In genomic region chr7:135509839-135510602, GRCh38 we compare ENCODE assay signal across 1 cellular context.
TF ChIP-seq lines count a peak whose summit lies in the region.

TSS of gene CNOT4 (minus strand) at chr7:135510102. CDS start at chr7:135438331, 71,771 bp downstream.

TF ChIP-seq in HepG2, 621 proteins besides CTCF, POLR2A, EP300 and RAD21 (continued from another document and continues in another):
- TF ChIP-seq, protein P1, sequence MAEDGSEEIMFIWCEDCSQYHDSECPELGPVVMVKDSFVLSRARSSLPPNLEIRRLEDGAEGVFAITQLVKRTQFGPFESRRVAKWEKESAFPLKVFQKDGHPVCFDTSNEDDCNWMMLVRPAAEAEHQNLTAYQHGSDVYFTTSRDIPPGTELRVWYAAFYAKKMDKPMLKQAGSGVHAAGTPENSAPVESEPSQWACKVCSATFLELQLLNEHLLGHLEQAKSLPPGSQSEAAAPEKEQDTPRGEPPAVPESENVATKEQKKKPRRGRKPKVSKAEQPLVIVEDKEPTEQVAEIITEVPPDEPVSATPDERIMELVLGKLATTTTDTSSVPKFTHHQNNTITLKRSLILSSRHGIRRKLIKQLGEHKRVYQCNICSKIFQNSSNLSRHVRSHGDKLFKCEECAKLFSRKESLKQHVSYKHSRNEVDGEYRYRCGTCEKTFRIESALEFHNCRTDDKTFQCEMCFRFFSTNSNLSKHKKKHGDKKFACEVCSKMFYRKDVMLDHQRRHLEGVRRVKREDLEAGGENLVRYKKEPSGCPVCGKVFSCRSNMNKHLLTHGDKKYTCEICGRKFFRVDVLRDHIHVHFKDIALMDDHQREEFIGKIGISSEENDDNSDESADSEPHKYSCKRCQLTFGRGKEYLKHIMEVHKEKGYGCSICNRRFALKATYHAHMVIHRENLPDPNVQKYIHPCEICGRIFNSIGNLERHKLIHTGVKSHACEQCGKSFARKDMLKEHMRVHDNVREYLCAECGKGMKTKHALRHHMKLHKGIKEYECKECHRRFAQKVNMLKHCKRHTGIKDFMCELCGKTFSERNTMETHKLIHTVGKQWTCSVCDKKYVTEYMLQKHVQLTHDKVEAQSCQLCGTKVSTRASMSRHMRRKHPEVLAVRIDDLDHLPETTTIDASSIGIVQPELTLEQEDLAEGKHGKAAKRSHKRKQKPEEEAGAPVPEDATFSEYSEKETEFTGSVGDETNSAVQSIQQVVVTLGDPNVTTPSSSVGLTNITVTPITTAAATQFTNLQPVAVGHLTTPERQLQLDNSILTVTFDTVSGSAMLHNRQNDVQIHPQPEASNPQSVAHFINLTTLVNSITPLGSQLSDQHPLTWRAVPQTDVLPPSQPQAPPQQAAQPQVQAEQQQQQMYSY (CRISPR knock-in tag; IDR thresholded peaks at IDR 0.05), result no peak
- no peak for TF ChIP-seq ZNF720 (CRISPR knock-in tag; IDR thresholded peaks at IDR 0.05)
- TF ChIP-seq ZNF850 (CRISPR knock-in tag; conservative IDR thresholded peaks at IDR 0.05), result no peak
- no peak for TF ChIP-seq CEBPB (IDR thresholded peaks at IDR 0.05; ENCODE audit: borderline replicate concordance, low read depth, low read length)
- no peak for TF ChIP-seq ZNF503 (CRISPR knock-in tag; IDR thresholded peaks at IDR 0.05)
- no peak for TF ChIP-seq TFAP4 (IDR thresholded peaks at IDR 0.05; ENCODE audit: borderline replicate concordance, low read depth)
- TF ChIP-seq SNAPC2 (CRISPR knock-in tag; IDR thresholded peaks at IDR 0.05), result no peak
- TF ChIP-seq HOXA5 (CRISPR knock-in tag; IDR thresholded peaks at IDR 0.05), result 0 out of 2 replicates have a peak, but pooled peaks have one; percentile 9
- TF ChIP-seq, protein P2, sequence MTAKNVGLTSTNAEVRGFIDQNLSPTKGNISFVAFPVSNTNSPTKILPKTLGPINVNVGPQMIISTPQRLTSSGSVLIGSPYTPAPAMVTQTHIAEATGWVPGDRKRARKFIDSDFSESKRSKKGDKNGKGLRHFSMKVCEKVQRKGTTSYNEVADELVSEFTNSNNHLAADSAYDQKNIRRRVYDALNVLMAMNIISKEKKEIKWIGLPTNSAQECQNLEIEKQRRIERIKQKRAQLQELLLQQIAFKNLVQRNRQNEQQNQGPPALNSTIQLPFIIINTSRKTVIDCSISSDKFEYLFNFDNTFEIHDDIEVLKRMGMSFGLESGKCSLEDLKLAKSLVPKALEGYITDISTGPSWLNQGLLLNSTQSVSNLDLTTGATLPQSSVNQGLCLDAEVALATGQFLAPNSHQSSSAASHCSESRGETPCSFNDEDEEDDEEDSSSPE (CRISPR knock-in tag; IDR thresholded peaks at IDR 0.05), result peak; percentile 55; the same call in 1 of the 2 replicates
- TF ChIP-seq KAT2B (IDR thresholded peaks at IDR 0.05; ENCODE audit: borderline replicate concordance, low read depth, low read length), result no peak
- peak; percentile 24 for TF ChIP-seq PHF5A (CRISPR knock-in tag; IDR thresholded peaks at IDR 0.05; ENCODE audit: low read depth, unreplicated experiment)
- TF ChIP-seq NR2C2 (CRISPR knock-in tag; IDR thresholded peaks at IDR 0.05; ENCODE audit: borderline replicate concordance), result peak; percentile 93
- TF ChIP-seq, protein P3, sequence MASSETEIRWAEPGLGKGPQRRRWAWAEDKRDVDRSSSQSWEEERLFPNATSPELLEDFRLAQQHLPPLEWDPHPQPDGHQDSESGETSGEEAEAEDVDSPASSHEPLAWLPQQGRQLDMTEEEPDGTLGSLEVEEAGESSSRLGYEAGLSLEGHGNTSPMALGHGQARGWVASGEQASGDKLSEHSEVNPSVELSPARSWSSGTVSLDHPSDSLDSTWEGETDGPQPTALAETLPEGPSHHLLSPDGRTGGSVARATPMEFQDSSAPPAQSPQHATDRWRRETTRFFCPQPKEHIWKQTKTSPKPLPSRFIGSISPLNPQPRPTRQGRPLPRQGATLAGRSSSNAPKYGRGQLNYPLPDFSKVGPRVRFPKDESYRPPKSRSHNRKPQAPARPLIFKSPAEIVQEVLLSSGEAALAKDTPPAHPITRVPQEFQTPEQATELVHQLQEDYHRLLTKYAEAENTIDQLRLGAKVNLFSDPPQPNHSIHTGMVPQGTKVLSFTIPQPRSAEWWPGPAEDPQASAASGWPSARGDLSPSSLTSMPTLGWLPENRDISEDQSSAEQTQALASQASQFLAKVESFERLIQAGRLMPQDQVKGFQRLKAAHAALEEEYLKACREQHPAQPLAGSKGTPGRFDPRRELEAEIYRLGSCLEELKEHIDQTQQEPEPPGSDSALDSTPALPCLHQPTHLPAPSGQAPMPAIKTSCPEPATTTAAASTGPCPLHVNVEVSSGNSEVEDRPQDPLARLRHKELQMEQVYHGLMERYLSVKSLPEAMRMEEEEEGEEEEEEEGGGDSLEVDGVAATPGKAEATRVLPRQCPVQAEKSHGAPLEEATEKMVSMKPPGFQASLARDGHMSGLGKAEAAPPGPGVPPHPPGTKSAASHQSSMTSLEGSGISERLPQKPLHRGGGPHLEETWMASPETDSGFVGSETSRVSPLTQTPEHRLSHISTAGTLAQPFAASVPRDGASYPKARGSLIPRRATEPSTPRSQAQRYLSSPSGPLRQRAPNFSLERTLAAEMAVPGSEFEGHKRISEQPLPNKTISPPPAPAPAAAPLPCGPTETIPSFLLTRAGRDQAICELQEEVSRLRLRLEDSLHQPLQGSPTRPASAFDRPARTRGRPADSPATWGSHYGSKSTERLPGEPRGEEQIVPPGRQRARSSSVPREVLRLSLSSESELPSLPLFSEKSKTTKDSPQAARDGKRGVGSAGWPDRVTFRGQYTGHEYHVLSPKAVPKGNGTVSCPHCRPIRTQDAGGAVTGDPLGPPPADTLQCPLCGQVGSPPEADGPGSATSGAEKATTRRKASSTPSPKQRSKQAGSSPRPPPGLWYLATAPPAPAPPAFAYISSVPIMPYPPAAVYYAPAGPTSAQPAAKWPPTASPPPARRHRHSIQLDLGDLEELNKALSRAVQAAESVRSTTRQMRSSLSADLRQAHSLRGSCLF (CRISPR knock-in tag; IDR thresholded peaks at IDR 0.05; ENCODE audit: borderline replicate concordance), result no peak
- TF ChIP-seq ZNF878 (CRISPR knock-in tag; IDR thresholded peaks at IDR 0.05), result no peak
- peak; percentile 93 for TF ChIP-seq POLR2AphosphoS5 (IDR thresholded peaks at IDR 0.05; ENCODE audit: low read depth, low read length)
- no peak for TF ChIP-seq SP1 (IDR thresholded peaks at IDR 0.05)
- TF ChIP-seq SP1 (CRISPR knock-in tag; IDR thresholded peaks at IDR 0.05), result no peak; the same call in 1 of the 2 replicates
- TF ChIP-seq, protein P4, sequence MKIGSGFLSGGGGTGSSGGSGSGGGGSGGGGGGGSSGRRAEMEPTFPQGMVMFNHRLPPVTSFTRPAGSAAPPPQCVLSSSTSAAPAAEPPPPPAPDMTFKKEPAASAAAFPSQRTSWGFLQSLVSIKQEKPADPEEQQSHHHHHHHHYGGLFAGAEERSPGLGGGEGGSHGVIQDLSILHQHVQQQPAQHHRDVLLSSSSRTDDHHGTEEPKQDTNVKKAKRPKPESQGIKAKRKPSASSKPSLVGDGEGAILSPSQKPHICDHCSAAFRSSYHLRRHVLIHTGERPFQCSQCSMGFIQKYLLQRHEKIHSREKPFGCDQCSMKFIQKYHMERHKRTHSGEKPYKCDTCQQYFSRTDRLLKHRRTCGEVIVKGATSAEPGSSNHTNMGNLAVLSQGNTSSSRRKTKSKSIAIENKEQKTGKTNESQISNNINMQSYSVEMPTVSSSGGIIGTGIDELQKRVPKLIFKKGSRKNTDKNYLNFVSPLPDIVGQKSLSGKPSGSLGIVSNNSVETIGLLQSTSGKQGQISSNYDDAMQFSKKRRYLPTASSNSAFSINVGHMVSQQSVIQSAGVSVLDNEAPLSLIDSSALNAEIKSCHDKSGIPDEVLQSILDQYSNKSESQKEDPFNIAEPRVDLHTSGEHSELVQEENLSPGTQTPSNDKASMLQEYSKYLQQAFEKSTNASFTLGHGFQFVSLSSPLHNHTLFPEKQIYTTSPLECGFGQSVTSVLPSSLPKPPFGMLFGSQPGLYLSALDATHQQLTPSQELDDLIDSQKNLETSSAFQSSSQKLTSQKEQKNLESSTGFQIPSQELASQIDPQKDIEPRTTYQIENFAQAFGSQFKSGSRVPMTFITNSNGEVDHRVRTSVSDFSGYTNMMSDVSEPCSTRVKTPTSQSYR (CRISPR knock-in tag; IDR thresholded peaks at IDR 0.05; ENCODE audit: borderline replicate concordance), result peak; percentile 57; the same call in 1 of the 2 replicates
- 0 out of 2 replicates have a peak, but pooled peaks have one; percentile 10 for TF ChIP-seq ATF2 (CRISPR knock-in tag; IDR thresholded peaks at IDR 0.05)
- no peak for TF ChIP-seq ZNF564 (CRISPR knock-in tag; IDR thresholded peaks at IDR 0.05)
- TF ChIP-seq ZNF124 (CRISPR knock-in tag; IDR thresholded peaks at IDR 0.05), result no peak
- peak; percentile 56 for TF ChIP-seq ZGPAT (CRISPR knock-in tag; IDR thresholded peaks at IDR 0.05)
- no peak for TF ChIP-seq TCF7L2 (IDR thresholded peaks at IDR 0.05; ENCODE audit: low read depth, low read length)
- no peak for TF ChIP-seq ZNF569 (CRISPR knock-in tag; IDR thresholded peaks at IDR 0.05; ENCODE audit: borderline replicate concordance)
- TF ChIP-seq HNRNPL (IDR thresholded peaks at IDR 0.05; ENCODE audit: low read depth, low read length), result no peak
- TF ChIP-seq HNF4A (CRISPR knock-in tag; IDR thresholded peaks at IDR 0.05), result no peak
- TF ChIP-seq KDM6A (CRISPR knock-in tag; IDR thresholded peaks at IDR 0.05; ENCODE audit: low read depth), result no peak
- TF ChIP-seq TBP (CRISPR knock-in tag; IDR thresholded peaks at IDR 0.05), result no peak
- no peak for TF ChIP-seq ZNF484 (CRISPR knock-in tag; IDR thresholded peaks at IDR 0.05; ENCODE audit: borderline replicate concordance, low read depth)
- no peak for TF ChIP-seq CBX2 (IDR thresholded peaks at IDR 0.05; ENCODE audit: low read depth, low read length)
- TF ChIP-seq CBX2 (CRISPR knock-in tag; IDR thresholded peaks at IDR 0.05; ENCODE audit: low read depth), result no peak
- TF ChIP-seq HDAC6 (IDR thresholded peaks at IDR 0.05; ENCODE audit: low read depth, low read length), result no peak
- TF ChIP-seq, protein P5, sequence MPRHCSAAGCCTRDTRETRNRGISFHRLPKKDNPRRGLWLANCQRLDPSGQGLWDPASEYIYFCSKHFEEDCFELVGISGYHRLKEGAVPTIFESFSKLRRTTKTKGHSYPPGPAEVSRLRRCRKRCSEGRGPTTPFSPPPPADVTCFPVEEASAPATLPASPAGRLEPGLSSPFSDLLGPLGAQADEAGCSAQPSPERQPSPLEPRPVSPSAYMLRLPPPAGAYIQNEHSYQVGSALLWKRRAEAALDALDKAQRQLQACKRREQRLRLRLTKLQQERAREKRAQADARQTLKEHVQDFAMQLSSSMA (CRISPR knock-in tag; IDR thresholded peaks at IDR 0.05), result no peak
- TF ChIP-seq RARG (CRISPR knock-in tag; IDR thresholded peaks at IDR 0.05; ENCODE audit: low read depth), result no peak
- no peak for TF ChIP-seq NR2F2 (IDR thresholded peaks at IDR 0.05; ENCODE audit: borderline replicate concordance, low read depth)
- TF ChIP-seq, protein P6, sequence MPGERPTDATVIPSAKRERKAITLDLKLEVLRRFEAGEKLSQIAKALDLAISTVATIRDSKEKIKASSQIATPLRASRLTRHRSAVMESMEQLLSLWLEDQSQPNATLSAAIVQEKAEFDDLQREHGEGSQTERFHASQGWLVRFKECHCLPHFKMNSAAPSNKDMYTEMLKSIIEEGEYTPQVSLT (CRISPR knock-in tag; IDR thresholded peaks at IDR 0.05; ENCODE audit: borderline replicate concordance, low read depth), result no peak; the same call in 1 of the 2 replicates
